In genomic region chr1:44776749-44777068, GRCh38 we compare ENCODE assay signal across 8 cellular contexts. TPM values are rescaled to one million over a fixed set of nuclear protein-coding genes. Genes with fewer than 3 reads are reported as not detected.
DNase-seq lines count a peak whose midpoint lies in the region; ATAC-seq and TF ChIP-seq lines count a peak whose summit lies in the region.

No MANE protein-coding gene starts in this region.

- H3K4me1 ChIP-seq in fibroblast of lung (ENCODE audit: control insufficient read depth, extremely low read depth, insufficient read depth, low read length) (peaks cover 2% of the 10 kb centered on the region), psoas muscle (peaks cover 10% of the 10 kb centered on the region)

- intact Hi-C loops in psoas muscle (cut with DNase I) = no loop called here

- DNase-seq in fibroblast of lung (ENCODE audit: low read depth in 2 of 2) (no peak), psoas muscle (no peak), superior temporal gyrus (ENCODE audit: extremely low spot score) (no peak), NCI-H2081 treated with DMSO at 0.1 percent for 48 hours (lab: John Stamatoyannopoulos, UW) (no peak), epidermal melanocyte (ENCODE audit: insufficient read length, low spot score) (no peak)

- H2AFZ ChIP-seq in SU-DHL-6 (ENCODE audit: low read depth, low read length, severe bottlenecking) (no peak overlapping the region), fibroblast of lung (ENCODE audit: low read length) (no peak overlapping the region)

- H3K27ac ChIP-seq in SU-DHL-6 (ENCODE audit: low read depth, low read length) = peak overlapping the region; percentile 87
- H3K27ac ChIP-seq in fibroblast of lung (ENCODE audit: insufficient read depth, low read length) = peak overlapping the region; percentile 98
- H3K27ac ChIP-seq in psoas muscle = peak overlapping the region; percentile 98

- WGBS in psoas muscle, 3 donors = 61 to 67% (median 65%) methylated on average over 11 of the region's 11 CpGs

- no peaks in the 10 kb centered on the region for H3K9me2 ChIP-seq in SU-DHL-6 (replicated peaks; ENCODE audit: insufficient read depth, low read length)

- H3K36me3 ChIP-seq in SU-DHL-6 (ENCODE audit: low read length) (peaks cover 34% of the 10 kb centered on the region), fibroblast of lung (ENCODE audit: control insufficient read depth, insufficient read depth, low read length) (peaks cover 22% of the 10 kb centered on the region), psoas muscle (ENCODE audit: insufficient read depth in 1 of 2, low read depth in 1 of 2) (peaks cover 9 to 55% of the 10 kb centered on the region in 2 donors)

- H4K20me1 ChIP-seq in SU-DHL-6 (ENCODE audit: low read depth, low read length) (peaks cover 21% of the 10 kb centered on the region; the same call in 1 of the 2 replicates), fibroblast of lung (ENCODE audit: control insufficient read depth, extremely low read depth, insufficient read depth, low read length) (no peaks in the 10 kb centered on the region)

- peaks cover 57% of the 10 kb centered on the region for H3F3A ChIP-seq in SU-DHL-6 (ENCODE audit: insufficient read depth)

- H3K4me2 ChIP-seq in SU-DHL-6 (ENCODE audit: low read depth, low read length, poor library complexity, severe bottlenecking) (peak overlapping the region; percentile 99), fibroblast of lung (ENCODE audit: extremely low read depth, insufficient read depth, low read length) (peak overlapping the region; percentile 80)

- H3K27me3 ChIP-seq in SU-DHL-6 (ENCODE audit: low read length) (no peaks in the 10 kb centered on the region), fibroblast of lung (ENCODE audit: control insufficient read depth, insufficient read depth, low read length) (no peaks in the 10 kb centered on the region), psoas muscle (ENCODE audit: insufficient read depth in 3 of 3, low read length in 2 of 3) (no peaks in the 10 kb centered on the region)

- TF ChIP-seq CTCF in SU-DHL-6 (IDR thresholded peaks at IDR 0.05; ENCODE audit: insufficient read depth, low read length, poor library complexity, severe bottlenecking) = no peak
- no peak for TF ChIP-seq CTCF in fibroblast of lung (conservative IDR thresholded peaks at IDR 0.05 in 1 of 2, IDR thresholded peaks at IDR 0.05 in 1 of 2; ENCODE audit: low read depth in 1 of 2, low read length in 2 of 2)
- no peak for TF ChIP-seq CTCF in psoas muscle (IDR thresholded peaks at IDR 0.05)

- H3K9ac ChIP-seq in SU-DHL-6 (ENCODE audit: low read length) (peak overlapping the region; percentile 84), fibroblast of lung (ENCODE audit: insufficient read depth, low read length) (peak overlapping the region; percentile 97)

- H3K4me3 ChIP-seq in GM08714 (ENCODE audit: low read length) (peak overlapping the region; percentile 90), SU-DHL-6 (ENCODE audit: insufficient read depth, low read length, poor library complexity, severe bottlenecking) (peak overlapping the region; percentile 99), fibroblast of lung (replicated peaks in 1 of 4; ENCODE audit: control extremely low read depth in 1 of 4, insufficient read depth in 1 of 4, low read depth in 3 of 4, low read length in 4 of 4) (peak overlapping the region; percentile 61 to 95 (median 76)), psoas muscle (peak overlapping the region; percentile 98)

- H3K79me2 ChIP-seq in SU-DHL-6 (ENCODE audit: insufficient read depth, low read length) = peaks cover 43% of the 10 kb centered on the region
- peaks cover 34% of the 10 kb centered on the region for H3K79me2 ChIP-seq in fibroblast of lung (ENCODE audit: control insufficient read depth, insufficient read depth, low read length)

- no peak for ATAC-seq in psoas muscle
- no peak for ATAC-seq in GM18519 (IDR thresholded peaks at IDR 0.05; ENCODE audit: low FRiP score, unreplicated experiment)

- H3K9me3 ChIP-seq in SU-DHL-6 (ENCODE audit: insufficient read depth, low read length) (no peaks in the 10 kb centered on the region), fibroblast of lung (ENCODE audit: control insufficient read depth, insufficient read depth, low read depth, low read length) (no peaks in the 10 kb centered on the region), psoas muscle (no peaks in the 10 kb centered on the region)

RNA-seq across cellular contexts. Expression of gene RPS8, which starts 1.4 kb away (rescaled TPM):
- 1,373 and 1,913 TPM in 2 replicates for total RNA-seq in fibroblast of lung
- 1,895 and 2,098 TPM in 2 replicates for polyA plus RNA-seq in fibroblast of lung
- 2,285 and 2,608 TPM in 2 replicates for polyA plus RNA-seq in fibroblast of lung (2012)
- polyA minus RNA-seq in fibroblast of lung (ENCODE audit: low replicate concordance) = 229 and 279 TPM in 2 replicates
- total RNA-seq in psoas muscle = 1,000 to 10,000 TPM in 2 of 4 donors, 100 to 1,000 TPM in 2; 935 to 1,269 (median 1,066) TPM
- 1,000 to 10,000 TPM; 1,193 to 2,158 (median 1,436) TPM for polyA plus RNA-seq in psoas muscle

RNA-seq across cellular contexts. Expression of gene BEST4, which starts 11.3 kb away (rescaled TPM):
- total RNA-seq in fibroblast of lung (under 0.01 and 0.17 TPM in 2 replicates), psoas muscle (not detected)
- polyA plus RNA-seq in fibroblast of lung (0.10 and 0.11 TPM in 2 replicates), psoas muscle (under 1 TPM in 1 of 3 donors, not detected in 2; 0.08 TPM)
- polyA plus RNA-seq in fibroblast of lung (2012) = 0.08 TPM in 2 replicates
- not detected in 2 replicates for polyA minus RNA-seq in fibroblast of lung (ENCODE audit: low replicate concordance)

RNA-seq across cellular contexts. Expression of gene PLK3, which starts 23.5 kb away (rescaled TPM):
- 20.8 and 30.6 TPM in 2 replicates for total RNA-seq in fibroblast of lung
- 12.2 and 22.6 TPM in 2 replicates for polyA plus RNA-seq in fibroblast of lung
- polyA plus RNA-seq in fibroblast of lung (2012) = 8.8 and 19.4 TPM in 2 replicates
- 48.0 and 58.2 TPM in 2 replicates for polyA minus RNA-seq in fibroblast of lung (ENCODE audit: low replicate concordance)
- total RNA-seq in psoas muscle = 1 to 10 TPM; 3.7 to 7.1 (median 4.7) TPM
- 1 to 10 TPM; 3.0 to 8.3 (median 3.5) TPM for polyA plus RNA-seq in psoas muscle

RNA-seq across cellular contexts. Expression of gene DYNLT4, which starts 30.4 kb away (rescaled TPM):
- total RNA-seq in fibroblast of lung (0.51 and 0.66 TPM in 2 replicates), psoas muscle (under 1 TPM in 2 of 4 donors, not detected in 2; 0.32 to 0.59 TPM)
- polyA plus RNA-seq in fibroblast of lung (not detected in 2 replicates), psoas muscle (under 1 TPM; 0.06 to 0.42 (median 0.11) TPM)
- 0.19 and 0.37 TPM in 2 replicates for polyA plus RNA-seq in fibroblast of lung (2012)
- polyA minus RNA-seq in fibroblast of lung (ENCODE audit: low replicate concordance) = not detected in 2 replicates

RNA-seq across cellular contexts. Expression of gene BTBD19, which starts 31.6 kb away (rescaled TPM):
- 3.9 and 5.0 TPM in 2 replicates for total RNA-seq in fibroblast of lung
- polyA plus RNA-seq in fibroblast of lung = 5.6 and 8.7 TPM in 2 replicates
- polyA plus RNA-seq in fibroblast of lung (2012) = 4.7 and 8.4 TPM in 2 replicates
- 15.1 and 16.2 TPM in 2 replicates for polyA minus RNA-seq in fibroblast of lung (ENCODE audit: low replicate concordance)
- 1 to 10 TPM in 3 of 4 donors, under 1 TPM in 1; 0.76 to 1.8 (median 1.3) TPM for total RNA-seq in psoas muscle
- polyA plus RNA-seq in psoas muscle = 1 to 10 TPM in 2 of 3 donors, under 1 TPM in 1; 0.35 to 1.4 (median 1.2) TPM
